Comparison of ENCODE assay signal across 13 cellular contexts in genomic region chr10:103776878-103777591, GRCh38.
DNase-seq lines count a peak whose midpoint lies in the region; ATAC-seq and TF ChIP-seq lines count a peak whose summit lies in the region.
"Had no signal": no experiment of that assay in that cellular context is flagged by ENCODE, and none has a peak within 500 bp of the region (broad histone marks: within the 10 kb centered on the region; RNA-seq: fewer than 3 reads in every experiment).

No MANE protein-coding gene starts in this region.

- TF ChIP-seq CTCF in foreskin fibroblast (IDR thresholded peaks at IDR 0.05; ENCODE audit: low read depth, low read length) (no peak), suprapubic skin (IDR thresholded peaks at IDR 0.05) (no peak)

- DNase-seq in RPMI7951 (ENCODE audit: low read depth) (peak; percentile 58), foreskin fibroblast (peak; percentile 40 to 67), suprapubic skin (ENCODE audit: low spot score in 2 of 2) (no peak), NCI-H510A (lab: John Stamatoyannopoulos, UW) (no peak)
- DNase-seq: activated naive CD4-positive, alpha-beta T cell treated with Interleukin-2 at 50 U/mL for 16 hours; central memory CD4-positive, alpha-beta T cell; NCI-H2029 treated with DMSO at 0.1 percent for 48 hours; SHP77 treated with DMSO at 0.1 percent for 48 hours had no signal

- H3K4me3 Mint-ChIP-seq in stimulated activated memory B cell treated with anti-CD40 and anti-IgM and Interleukin-4, amounts not matched to agents 10 μg/mL and 1 μg/mL and 100 μg/mL, for 72 hours, result no peak overlapping the region
- H3K4me3 Mint-ChIP-seq: neural crest cell had no signal

- peaks cover 62% of the 10 kb centered on the region for H3K27me3 Mint-ChIP-seq in stimulated activated memory B cell treated with anti-CD40 and anti-IgM and Interleukin-4, amounts not matched to agents 10 μg/mL and 1 μg/mL and 100 μg/mL, for 72 hours

- H3K9me3 ChIP-seq in suprapubic skin, result no peaks in the 10 kb centered on the region

- H3K4me3 ChIP-seq in foreskin fibroblast (ENCODE audit: low read depth in 1 of 2, low read length in 2 of 2) (no peak overlapping the region), suprapubic skin (no peak overlapping the region)

- H3K27me3 ChIP-seq in suprapubic skin, result no peaks in the 10 kb centered on the region

- no peaks in the 10 kb centered on the region for H3K36me3 ChIP-seq in suprapubic skin

- H3K4me1 ChIP-seq in suprapubic skin, result peaks cover 54% of the 10 kb centered on the region

- no peak for TF ChIP-seq EP300 in suprapubic skin (IDR thresholded peaks at IDR 0.05)

- peak; percentile 40 for ATAC-seq in GM21447 (IDR thresholded peaks at IDR 0.05; ENCODE audit: unreplicated experiment)
- peak; percentile 82 for ATAC-seq in stimulated activated memory B cell treated with anti-CD40 and anti-IgM and Interleukin-4, amounts not matched to agents 10 μg/mL and 1 μg/mL and 100 μg/mL, for 72 hours
- ATAC-seq in activated CD4-positive, CD25-positive, alpha-beta regulatory T cell treated with anti-CD3 and anti-CD28 coated beads, Interleukin-2, amount 50 U/mL, for 24 hours, result no peak
- no peak for ATAC-seq in HG02759 (IDR thresholded peaks at IDR 0.05; ENCODE audit: unreplicated experiment)

- WGBS in suprapubic skin, result 32% methylated on average over 10 of the region's 12 CpGs

- no peak overlapping the region for H3K27ac Mint-ChIP-seq in stimulated activated memory B cell treated with anti-CD40 and anti-IgM and Interleukin-4, amounts not matched to agents 10 μg/mL and 1 μg/mL and 100 μg/mL, for 72 hours

- no peak for TF ChIP-seq POLR2A in suprapubic skin (IDR thresholded peaks at IDR 0.05)

- H3K4me1 Mint-ChIP-seq in stimulated activated memory B cell treated with anti-CD40 and anti-IgM and Interleukin-4, amounts not matched to agents 10 μg/mL and 1 μg/mL and 100 μg/mL, for 72 hours, result peaks cover 21% of the 10 kb centered on the region

- no peaks in the 10 kb centered on the region for H3K36me3 Mint-ChIP-seq in stimulated activated memory B cell treated with anti-CD40 and anti-IgM and Interleukin-4, amounts not matched to agents 10 μg/mL and 1 μg/mL and 100 μg/mL, for 72 hours

- H3K27ac ChIP-seq in suprapubic skin, result no peak overlapping the region

- H3K9me3 Mint-ChIP-seq in stimulated activated memory B cell treated with anti-CD40 and anti-IgM and Interleukin-4, amounts not matched to agents 10 μg/mL and 1 μg/mL and 100 μg/mL, for 72 hours, result no peaks in the 10 kb centered on the region
- H3K9me3 Mint-ChIP-seq: neural crest cell had no signal

Comparison
In these comparisons a context has a peak if more than half of its experiments do, and no peak if none do; other contexts are left out.
1. ATAC-seq: peak in GM21447 (single experiment) and stimulated activated memory B cell treated with anti-CD40 and anti-IgM and Interleukin-4, amounts not matched to agents 10 μg/mL and 1 μg/mL and 100 μg/mL, for 72 hours (single experiment); none in activated CD4-positive, CD25-positive, alpha-beta regulatory T cell treated with anti-CD3 and anti-CD28 coated beads, Interleukin-2, amount 50 U/mL, for 24 hours (0 of 2) and HG02759 (single experiment).
2. DNase-seq: peak in RPMI7951 (single experiment) and foreskin fibroblast (2 of 2); none in suprapubic skin (0 of 2) and NCI-H510A (single experiment).